In the genomic region with DNA sequence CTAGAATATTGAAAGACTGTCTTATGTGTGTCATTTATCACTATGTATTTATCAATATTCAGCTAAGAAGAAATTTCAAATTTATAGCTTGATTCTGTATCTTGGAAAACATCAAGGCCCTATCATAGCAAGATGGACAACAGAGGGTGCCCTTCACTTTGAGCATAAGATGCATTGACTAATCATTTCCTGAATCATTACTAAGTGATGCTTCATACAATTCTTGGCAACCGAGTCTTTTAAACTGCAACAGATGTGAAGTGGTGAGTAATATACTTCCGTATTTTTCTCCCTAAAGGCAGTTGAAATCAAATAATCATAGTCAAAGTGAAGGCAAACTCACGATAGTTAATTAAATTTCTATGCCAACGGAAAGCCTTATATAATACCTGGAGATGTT, we compare ENCODE assay signal across 10 cellular contexts.
DNase-seq lines count a peak whose midpoint lies in the region; ATAC-seq and TF ChIP-seq lines count a peak whose summit lies in the region.
"Had no signal": no experiment of that assay in that cellular context is flagged by ENCODE, and none has a peak within 500 bp of the region (broad histone marks: within the 10 kb centered on the region; RNA-seq: fewer than 3 reads in every experiment).

No MANE protein-coding gene starts in this region.

- H3K9ac ChIP-seq in mesenchymal stem cell (ENCODE audit: low read length): peak overlapping the region; percentile 87
- H3K9ac ChIP-seq in neural progenitor cell: no peak overlapping the region

- H4K8ac ChIP-seq in mesenchymal stem cell (ENCODE audit: low read length): no peak overlapping the region

- no peak overlapping the region for H3K27ac Mint-ChIP-seq in neural progenitor cell
- H3K27ac Mint-ChIP-seq: effector memory CD8-positive, alpha-beta T cell; nephron had no signal

- H3K18ac ChIP-seq in mesenchymal stem cell (ENCODE audit: low read depth in 1 of 2, low read length in 2 of 2): no peak overlapping the region

- H2BK5ac ChIP-seq in mesenchymal stem cell (ENCODE audit: low read depth, low read length, poor library complexity, severe bottlenecking): no peak overlapping the region

- no CpG with 5 or more reads among the region's 4 CpGs for WGBS in mesenchymal stem cell

- H2BK120ac ChIP-seq in mesenchymal stem cell (ENCODE audit: low read depth, low read length): no peak overlapping the region

- H2BK12ac ChIP-seq in mesenchymal stem cell (ENCODE audit: low read length in 2 of 2): no peak overlapping the region

- H2BK15ac ChIP-seq in mesenchymal stem cell (ENCODE audit: low read depth, poor library complexity, severe bottlenecking): no peak overlapping the region

- H3K4me3 ChIP-seq in BJ (ENCODE audit: low read depth, low read length): peak overlapping the region; percentile 7; the same call in 1 of the 2 replicates
- H3K4me3 ChIP-seq in cardiac fibroblast (replicated peaks in 1 of 2; ENCODE audit: low read depth in 2 of 2, low read length in 2 of 2): peak overlapping the region in 1 of 2 donors; percentile 28
- H3K4me3 ChIP-seq in mesenchymal stem cell (ENCODE audit: insufficient read depth in 1 of 2, low read depth in 1 of 2, low read length in 2 of 2): peak overlapping the region in 1 of 2 experiments; percentile 47
- H3K4me3 ChIP-seq in neural progenitor cell: no peak overlapping the region

- H3K36me3 ChIP-seq in BJ (ENCODE audit: control insufficient read depth, insufficient read depth, low read length): no peaks in the 10 kb centered on the region
- H3K36me3 ChIP-seq in mesenchymal stem cell (ENCODE audit: control insufficient read depth in 1 of 2, insufficient read depth in 2 of 2, low read depth in 1 of 2, low read length in 2 of 2): no peaks in the 10 kb centered on the region
- H3K36me3 ChIP-seq in neural progenitor cell: no peaks in the 10 kb centered on the region

- H3K23ac ChIP-seq in mesenchymal stem cell (ENCODE audit: low read length in 2 of 2): no peak overlapping the region

- H3K36me3 Mint-ChIP-seq in neural progenitor cell: no peaks in the 10 kb centered on the region

- H3K27me3 Mint-ChIP-seq in neural progenitor cell (ENCODE audit: insufficient read depth, low read depth): no peaks in the 10 kb centered on the region
- H3K27me3 Mint-ChIP-seq: effector memory CD8-positive, alpha-beta T cell had no signal

- H3K9me3 ChIP-seq in mesenchymal stem cell (ENCODE audit: control insufficient read depth, low read length) (no peaks in the 10 kb centered on the region), neural progenitor cell (ENCODE audit: low read depth) (peaks cover 4% of the 10 kb centered on the region)

- peak; percentile 37 for TF ChIP-seq CTCF in BJ (IDR thresholded peaks at IDR 0.05; ENCODE audit: insufficient read depth, low read depth, low read length)
- peak; percentile 37 for TF ChIP-seq CTCF in cardiac fibroblast (IDR thresholded peaks at IDR 0.05; ENCODE audit: low read depth, low read length)
- no peak for TF ChIP-seq CTCF in neural progenitor cell (IDR thresholded peaks at IDR 0.05)

- no peak for ATAC-seq in HG02884 (IDR thresholded peaks at IDR 0.05; ENCODE audit: unreplicated experiment)
- ATAC-seq: effector memory CD8-positive, alpha-beta T cell had no signal

- H3K14ac ChIP-seq in mesenchymal stem cell (ENCODE audit: low read length in 2 of 2): no peak overlapping the region

- no peaks in the 10 kb centered on the region for H4K20me1 ChIP-seq in neural progenitor cell (ENCODE audit: low read depth)

- H3K27me3 ChIP-seq in BJ (ENCODE audit: control insufficient read depth, insufficient read depth, low read length) (no peaks in the 10 kb centered on the region), mesenchymal stem cell (ENCODE audit: control insufficient read depth in 1 of 2, insufficient read depth in 1 of 2, low read length in 2 of 2) (no peaks in the 10 kb centered on the region), neural progenitor cell (no peaks in the 10 kb centered on the region)

- no peak overlapping the region for H3K4ac ChIP-seq in mesenchymal stem cell (ENCODE audit: low read depth in 1 of 2, low read length in 2 of 2)

- H2AK5ac ChIP-seq in mesenchymal stem cell (ENCODE audit: low read length, severe bottlenecking): no peak overlapping the region

- H3K4me1 Mint-ChIP-seq in neural progenitor cell: no peaks in the 10 kb centered on the region
- H3K4me1 Mint-ChIP-seq: nephron had no signal

- no peaks in the 10 kb centered on the region for H3K79me2 ChIP-seq in neural progenitor cell (ENCODE audit: low read depth)

- H3K4me1 ChIP-seq in mesenchymal stem cell (ENCODE audit: control insufficient read depth, insufficient read depth, low read depth, low read length): no peaks in the 10 kb centered on the region
- peaks cover 4% of the 10 kb centered on the region for H3K4me1 ChIP-seq in neural progenitor cell

- no peak overlapping the region for H3K4me2 ChIP-seq in mesenchymal stem cell (ENCODE audit: low read length, poor library complexity, severe bottlenecking)
- no peak overlapping the region for H3K4me2 ChIP-seq in neural progenitor cell

- no peak overlapping the region for H3K4me3 Mint-ChIP-seq in neural progenitor cell
- H3K4me3 Mint-ChIP-seq: effector memory CD8-positive, alpha-beta T cell; nephron had no signal

- no peaks in the 10 kb centered on the region for H3K9me3 Mint-ChIP-seq in neural progenitor cell
- H3K9me3 Mint-ChIP-seq: nephron had no signal

- H3F3A ChIP-seq in neural progenitor cell (ENCODE audit: low read depth): no peaks in the 10 kb centered on the region

- H2AFZ ChIP-seq in mesenchymal stem cell (ENCODE audit: low read depth, low read length) (no peak overlapping the region), neural progenitor cell (replicated peaks) (no peak overlapping the region)

- H3K79me1 ChIP-seq in mesenchymal stem cell (replicated peaks; ENCODE audit: low read length, poor library complexity, severe bottlenecking): no peaks in the 10 kb centered on the region

- CTCF ChIA-PET in BJ (lab: Yijun Ruan, JAX): interaction anchor here (0.6 to 8.5 kb wide), 4 partner anchors 40 to 320 kb away, joined by 3 to 69 read pairs (median 4); no protein-coding TSS in a partner anchor

- H4K91ac ChIP-seq in mesenchymal stem cell (ENCODE audit: low read length): no peak overlapping the region

- DNase-seq in BJ (ENCODE audit: low read depth) (peak; percentile 88), NCI-H226 (peak; percentile 86), cardiac fibroblast (ENCODE audit: low read depth in 2 of 2) (peak; percentile 84 to 98), mesenchymal stem cell (peak; percentile 83), neural progenitor cell (ENCODE audit: low spot score) (no peak), HuH-7 (ENCODE audit: low spot score) (no peak), NCI-H2081 treated with DMSO at 0.1 percent for 48 hours (lab: John Stamatoyannopoulos, UW) (no peak)
- DNase-seq: effector memory CD8-positive, alpha-beta T cell had no signal

- POLR2A ChIA-PET in BJ (lab: Charles Lee): interaction anchor here (0.5 to 0.9 kb wide), 2 partner anchors 314 to 359 kb away, joined by 5 to 6 read pairs; no protein-coding TSS in a partner anchor

- H3K27ac ChIP-seq in mesenchymal stem cell (ENCODE audit: low read length, poor library complexity, severe bottlenecking) (peak overlapping the region; percentile 63), neural progenitor cell (no peak overlapping the region)

Comparison
In these comparisons a context has a peak if more than half of its experiments do, and no peak if none do; other contexts are left out.
1. DNase-seq: peak in BJ (single experiment), NCI-H226 (single experiment), cardiac fibroblast (2 of 2) and mesenchymal stem cell (single experiment); none in neural progenitor cell (single experiment), HuH-7 (single experiment) and NCI-H2081 treated with DMSO at 0.1 percent for 48 hours (single experiment).